ENCODE assay signal across 8 cellular contexts in genomic region chr4:40196724-40197281, GRCh38. TPM values are rescaled to one million over a fixed set of nuclear protein-coding genes. Genes with fewer than 3 reads are reported as not detected.
DNase-seq lines count a peak whose midpoint lies in the region; ATAC-seq and TF ChIP-seq lines count a peak whose summit lies in the region.

Gene RHOH, plus strand, starts transcription at chr4:40197031. Its CDS starts 46,356 bp downstream, at chr4:40243387.

- ATAC-seq in memory B cell (ENCODE audit: low read depth) = peak; percentile 56
- no peak for ATAC-seq in GM21381 (IDR thresholded peaks at IDR 0.05; ENCODE audit: unreplicated experiment)

- no peaks in the 10 kb centered on the region for H3K9me3 ChIP-seq in suprapubic skin

- peak within 1 kb of the TSS; percentile 100 for H3K4me3 Mint-ChIP-seq in memory B cell

- no peak for TF ChIP-seq CTCF in suprapubic skin (IDR thresholded peaks at IDR 0.05)

- DNase-seq in G401 (ENCODE audit: low spot score) = peak; percentile 27
- peak; percentile 66 for DNase-seq in KG1 (lab: John Stamatoyannopoulos, UW)
- peak; percentile 62 for DNase-seq in activated CD8-positive, alpha-beta memory T cell treated with anti-CD3 and anti-CD28 coated beads, Interleukin-2, amount 50 U/mL, for 24 hours (ENCODE audit: extremely low read depth)
- DNase-seq in memory B cell (ENCODE audit: low spot score in 2 of 2) = peak; percentile 67 to 85
- DNase-seq in suprapubic skin (ENCODE audit: low spot score in 2 of 2) = no peak
- no peak for DNase-seq in GOT3 (lab: John Stamatoyannopoulos, UW)
- DNase-seq in NCI-H748 (lab: John Stamatoyannopoulos, UW; ENCODE audit: unreplicated experiment) = no peak

- peak within 1 kb of the TSS; percentile 50 for H3K27ac ChIP-seq in suprapubic skin

- H3K27me3 ChIP-seq in suprapubic skin = no peaks in the 10 kb centered on the region

- no peaks in the 10 kb centered on the region for H3K36me3 ChIP-seq in suprapubic skin

- WGBS in suprapubic skin = 61% methylated on average over 14 of the region's 14 CpGs

- H3K9me3 Mint-ChIP-seq in memory B cell = no peaks in the 10 kb centered on the region

- H3K4me1 Mint-ChIP-seq in memory B cell = peaks cover 52% of the 10 kb centered on the region

- H3K27ac Mint-ChIP-seq in memory B cell = peak within 1 kb of the TSS; percentile 100

- peak within 1 kb of the TSS; percentile 20 for H3K4me3 ChIP-seq in suprapubic skin

- TF ChIP-seq EP300 in suprapubic skin (IDR thresholded peaks at IDR 0.05) = no peak

- in situ Hi-C loops in G401 (cut with HindIII; ENCODE audit: low sequenced_read_pairs) = no loop called here

- no peaks in the 10 kb centered on the region for H3K27me3 Mint-ChIP-seq in memory B cell

- H3K36me3 Mint-ChIP-seq in memory B cell = peaks cover 9% of the 10 kb centered on the region

- no peaks in the 10 kb centered on the region for H3K4me1 ChIP-seq in suprapubic skin

- TF ChIP-seq POLR2A in suprapubic skin (IDR thresholded peaks at IDR 0.05) = peak in 1 of 2 donors; percentile 28

RNA-seq across cellular contexts. Expression of gene RHOH, which starts in this region (rescaled TPM):
- 36.6 and 48.6 TPM in 2 replicates for total RNA-seq in G401 (2014; rRNA removed; shearing (Covaris generic))
- 1 to 10 TPM in 3 of 4 donors, under 1 TPM in 1; 0.91 to 3.5 (median 1.5) TPM for total RNA-seq in suprapubic skin

Comparison
In these comparisons a context has a peak if more than half of its experiments do, and no peak if none do; other contexts are left out.
1. DNase-seq: peak in G401 (single experiment), KG1 (single experiment), activated CD8-positive, alpha-beta memory T cell treated with anti-CD3 and anti-CD28 coated beads, Interleukin-2, amount 50 U/mL, for 24 hours (single experiment) and memory B cell (2 of 2); none in suprapubic skin (0 of 2), GOT3 (single experiment) and NCI-H748 (single experiment).